Comparison of ENCODE assay signal across 30 cellular contexts in the genomic region with DNA sequence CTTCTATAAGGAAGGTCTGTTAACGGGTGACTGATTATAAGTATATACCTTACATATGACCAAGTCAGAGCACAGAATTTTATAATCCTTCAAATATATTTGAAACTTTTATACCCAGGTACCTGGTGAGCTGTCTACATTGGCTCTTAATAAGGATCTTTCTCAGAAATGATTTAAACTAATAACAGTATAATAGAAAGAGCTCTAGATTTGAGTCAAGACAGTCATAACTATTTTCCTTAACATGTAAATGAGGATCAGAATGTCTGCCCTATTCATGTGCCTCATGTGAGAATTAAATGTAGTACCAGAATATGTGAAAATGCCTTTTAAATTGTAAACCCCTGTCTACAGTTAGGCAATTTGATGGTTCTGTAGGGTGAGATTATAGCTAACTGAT. TPM values are rescaled to one million over a fixed set of nuclear protein-coding genes. Genes with fewer than 3 reads are reported as not detected.
"Had no signal": no experiment of that assay in that cellular context is flagged by ENCODE, and none has a peak within 500 bp of the region (broad histone marks: within the 10 kb centered on the region; RNA-seq: fewer than 3 reads in every experiment).

No MANE protein-coding gene starts in this region.

- H3K4me2 ChIP-seq: KMS-11 had no signal

- H3K27ac ChIP-seq: ascending aorta, KMS-11, Peyer's patch, SJSA1 had no signal

- DNase-seq: activated CD4-positive, alpha-beta T cell treated with anti-CD3 and anti-CD28 coated beads, Interleukin-2, amount 50 U/mL, for 1 hour; activated CD8-positive, alpha-beta memory T cell treated with anti-CD3 and anti-CD28 coated beads, Interleukin-2, amount 50 U/mL, for 4 hours; activated CD8-positive, alpha-beta T cell treated with anti-CD3 and anti-CD28 coated beads for 36 hours; activated gamma-delta T cell; activated naive CD4-positive, alpha-beta T cell treated with anti-CD3 and anti-CD28 coated beads for 36 hours; activated naive CD8-positive, alpha-beta T cell treated with anti-CD3 and anti-CD28 coated beads, Interleukin-2, amount 50 U/mL, for 24 hours; amniotic stem cell; NCI-H1092; NCI-H1417 treated with DMSO at 0.1 percent for 48 hours; NCI-H1694; NCI-H2029; NCI-H2107; NCI-H2171 treated with DMSO at 0.1 percent for 48 hours; NCI-H226; NCI-H526; NCI-H774; OCI-M1; Peyer's patch; SHP77; SW 1271; T-helper 9 cell had no signal

- H3K9me3 ChIP-seq: ascending aorta, Peyer's patch, SJSA1 had no signal

- H3K9me3 Mint-ChIP-seq: activated CD8-positive, alpha-beta T cell treated with anti-CD3 and anti-CD28 coated beads for 36 hours; activated naive CD4-positive, alpha-beta T cell treated with anti-CD3 and anti-CD28 coated beads for 36 hours; activated naive CD8-positive, alpha-beta T cell treated with anti-CD3 and anti-CD28 coated beads, Interleukin-2, amount 50 U/mL, for 24 hours; activated T-helper 1 cell treated with anti-CD3 and anti-CD28 coated beads, Interleukin-12 subunit alpha, Interleukin-12 subunit beta, Interleukin-2, Interleukin-4 antibody, amounts not matched to agents 30 ng/mL and 10 ng/mL and 1 ng/mL, durations not matched to agents 14 hours and 24 hours and 36 hours; brain; central memory CD8-positive, alpha-beta T cell; IgD-negative memory B cell; WTC11 had no signal

- H3K36me3 Mint-ChIP-seq: IgD-negative memory B cell, WTC11 had no signal

- H3K27ac Mint-ChIP-seq: activated CD8-positive, alpha-beta T cell treated with anti-CD3 and anti-CD28 coated beads for 36 hours; activated naive CD4-positive, alpha-beta T cell treated with anti-CD3 and anti-CD28 coated beads for 36 hours; activated naive CD8-positive, alpha-beta T cell treated with anti-CD3 and anti-CD28 coated beads, Interleukin-2, amount 50 U/mL, for 24 hours; activated T-helper 1 cell treated with anti-CD3 and anti-CD28 coated beads, Interleukin-12 subunit alpha, Interleukin-12 subunit beta, Interleukin-2, Interleukin-4 antibody, amounts not matched to agents 30 ng/mL and 10 ng/mL and 1 ng/mL, durations not matched to agents 14 hours and 24 hours and 36 hours; IgD-negative memory B cell; WTC11 had no signal

- H3K4me3 Mint-ChIP-seq: activated CD8-positive, alpha-beta T cell treated with anti-CD3 and anti-CD28 coated beads for 36 hours; activated naive CD4-positive, alpha-beta T cell treated with anti-CD3 and anti-CD28 coated beads for 36 hours; activated naive CD8-positive, alpha-beta T cell treated with anti-CD3 and anti-CD28 coated beads, Interleukin-2, amount 50 U/mL, for 24 hours; activated T-helper 1 cell treated with anti-CD3 and anti-CD28 coated beads, Interleukin-12 subunit alpha, Interleukin-12 subunit beta, Interleukin-2, Interleukin-4 antibody, amounts not matched to agents 30 ng/mL and 10 ng/mL and 1 ng/mL, durations not matched to agents 14 hours and 24 hours and 36 hours; brain; central memory CD8-positive, alpha-beta T cell; IgD-negative memory B cell; WTC11 had no signal

- H3K4me3 ChIP-seq: ascending aorta, Peyer's patch, SJSA1 had no signal

- H3K4me1 ChIP-seq: Peyer's patch had no signal

- H3K27me3 Mint-ChIP-seq: activated CD8-positive, alpha-beta T cell treated with anti-CD3 and anti-CD28 coated beads for 36 hours; activated naive CD8-positive, alpha-beta T cell treated with anti-CD3 and anti-CD28 coated beads, Interleukin-2, amount 50 U/mL, for 24 hours; brain; central memory CD8-positive, alpha-beta T cell; IgD-negative memory B cell had no signal

RNA-seq across cellular contexts. Expression of gene CES4A, which starts 55.0 kb away (rescaled TPM):
- total RNA-seq: NCI-H460, SJSA1 had no signal
